1 cellular context compared by ENCODE assay signal in the genomic region with DNA sequence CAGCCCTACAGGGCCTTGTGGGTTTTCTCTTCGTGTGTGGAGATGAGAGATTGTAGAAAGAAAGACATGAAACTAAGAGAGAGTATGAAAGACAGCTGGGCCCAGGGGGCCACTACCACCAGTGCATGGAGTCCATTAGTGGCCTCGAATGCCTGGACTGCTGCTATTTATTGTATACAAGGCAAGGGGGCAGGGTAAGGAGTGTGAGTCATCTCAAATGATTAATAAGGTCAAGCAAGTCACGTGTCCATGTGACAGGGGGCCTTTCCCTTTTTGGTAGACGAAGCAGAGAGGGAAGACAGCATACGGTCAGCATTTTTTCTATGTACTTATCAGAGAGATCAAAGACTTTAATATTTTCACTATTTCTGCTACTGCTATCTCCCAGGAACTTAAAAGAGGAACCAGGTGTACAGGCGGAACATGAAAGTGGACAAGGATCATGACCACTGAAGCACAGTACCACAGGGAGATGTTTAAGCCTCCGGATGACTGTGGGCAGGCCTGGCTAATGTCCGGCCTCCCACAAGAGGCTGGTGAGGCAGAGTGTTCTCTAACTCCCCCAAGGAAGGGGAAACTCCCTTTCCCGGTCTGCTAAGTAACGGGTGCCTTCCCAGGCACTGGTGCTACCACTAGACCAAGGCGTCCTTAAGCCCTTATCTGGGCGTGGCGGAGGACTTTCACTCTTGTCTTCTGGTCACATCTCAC.
TF ChIP-seq lines count a peak whose summit lies in the region.

No MANE protein-coding gene starts in this region.

TF ChIP-seq in HepG2, 621 proteins besides CTCF, POLR2A, EP300 and RAD21 (continued from another document and continues in another):
- TF ChIP-seq, protein P1, sequence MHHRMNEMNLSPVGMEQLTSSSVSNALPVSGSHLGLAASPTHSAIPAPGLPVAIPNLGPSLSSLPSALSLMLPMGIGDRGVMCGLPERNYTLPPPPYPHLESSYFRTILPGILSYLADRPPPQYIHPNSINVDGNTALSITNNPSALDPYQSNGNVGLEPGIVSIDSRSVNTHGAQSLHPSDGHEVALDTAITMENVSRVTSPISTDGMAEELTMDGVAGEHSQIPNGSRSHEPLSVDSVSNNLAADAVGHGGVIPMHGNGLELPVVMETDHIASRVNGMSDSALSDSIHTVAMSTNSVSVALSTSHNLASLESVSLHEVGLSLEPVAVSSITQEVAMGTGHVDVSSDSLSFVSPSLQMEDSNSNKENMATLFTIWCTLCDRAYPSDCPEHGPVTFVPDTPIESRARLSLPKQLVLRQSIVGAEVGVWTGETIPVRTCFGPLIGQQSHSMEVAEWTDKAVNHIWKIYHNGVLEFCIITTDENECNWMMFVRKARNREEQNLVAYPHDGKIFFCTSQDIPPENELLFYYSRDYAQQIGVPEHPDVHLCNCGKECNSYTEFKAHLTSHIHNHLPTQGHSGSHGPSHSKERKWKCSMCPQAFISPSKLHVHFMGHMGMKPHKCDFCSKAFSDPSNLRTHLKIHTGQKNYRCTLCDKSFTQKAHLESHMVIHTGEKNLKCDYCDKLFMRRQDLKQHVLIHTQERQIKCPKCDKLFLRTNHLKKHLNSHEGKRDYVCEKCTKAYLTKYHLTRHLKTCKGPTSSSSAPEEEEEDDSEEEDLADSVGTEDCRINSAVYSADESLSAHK (CRISPR knock-in tag; IDR thresholded peaks at IDR 0.05; ENCODE audit: borderline replicate concordance), result no peak
- TF ChIP-seq ZNF674 (CRISPR knock-in tag; IDR thresholded peaks at IDR 0.05; ENCODE audit: low read depth) (no peak), ZNF543 (CRISPR knock-in tag; IDR thresholded peaks at IDR 0.05) (no peak), ZNF138 (CRISPR knock-in tag; IDR thresholded peaks at IDR 0.05; ENCODE audit: low read depth) (no peak), TFDP1 (CRISPR knock-in tag; IDR thresholded peaks at IDR 0.05; ENCODE audit: borderline replicate concordance) (peak; percentile 38; the same call in 1 of the 2 replicates), ZNF878 (CRISPR knock-in tag; IDR thresholded peaks at IDR 0.05) (no peak), SMARCE1 (IDR thresholded peaks at IDR 0.05; ENCODE audit: borderline replicate concordance) (no peak), NFATC3 (CRISPR knock-in tag; IDR thresholded peaks at IDR 0.05) (no peak), NFKBIZ (CRISPR knock-in tag; IDR thresholded peaks at IDR 0.05) (no peak), ZNF781 (CRISPR knock-in tag; IDR thresholded peaks at IDR 0.05; ENCODE audit: borderline replicate concordance, not compliant biosample characterization) (no peak), CHD2 (IDR thresholded peaks at IDR 0.05; ENCODE audit: low read depth, low read length) (no peak), ZNF382 (CRISPR knock-in tag; IDR thresholded peaks at IDR 0.05; ENCODE audit: borderline replicate concordance) (no peak), ASH2L (IDR thresholded peaks at IDR 0.05; ENCODE audit: insufficient read length, low read depth, low read length) (no peak), HNRNPLL (IDR thresholded peaks at IDR 0.05; ENCODE audit: low read depth, low read length, poor library complexity, severe bottlenecking) (no peak), SMAD1 (CRISPR knock-in tag; IDR thresholded peaks at IDR 0.05; ENCODE audit: borderline replicate concordance, low read depth) (no peak), SUZ12 (IDR thresholded peaks at IDR 0.05; ENCODE audit: low read depth, low read length) (no peak), ZFP36 (IDR thresholded peaks at IDR 0.05; ENCODE audit: borderline replicate concordance, low read depth, low read length, partially characterized antibody) (no peak), ZKSCAN1 (IDR thresholded peaks at IDR 0.05; ENCODE audit: low read length) (no peak), RBM22 (optimal IDR thresholded peaks at IDR 0.05; ENCODE audit: low read length) (no peak), PAF1 (CRISPR knock-in tag; IDR thresholded peaks at IDR 0.05) (no peak), ZNF235 (CRISPR knock-in tag; IDR thresholded peaks at IDR 0.05; ENCODE audit: borderline replicate concordance) (no peak), ZNF792 (CRISPR knock-in tag; IDR thresholded peaks at IDR 0.05) (peak; percentile 42; the same call in 1 of the 2 replicates), ZNF720 (CRISPR knock-in tag; IDR thresholded peaks at IDR 0.05) (no peak), ELK4 (CRISPR knock-in tag; IDR thresholded peaks at IDR 0.05; ENCODE audit: borderline replicate concordance) (no peak), KMT2B (CRISPR knock-in tag; IDR thresholded peaks at IDR 0.05) (no peak), ZNF644 (CRISPR knock-in tag; IDR thresholded peaks at IDR 0.05; ENCODE audit: low read depth) (no peak; the same call in 1 of the 2 replicates), HNRNPUL1 (IDR thresholded peaks at IDR 0.05; ENCODE audit: low read depth, low read length) (no peak), ISX (CRISPR knock-in tag; conservative IDR thresholded peaks at IDR 0.05) (no peak), THAP7 (CRISPR knock-in tag; IDR thresholded peaks at IDR 0.05) (no peak), ZNF430 (CRISPR knock-in tag; IDR thresholded peaks at IDR 0.05) (no peak), ZBTB34 (CRISPR knock-in tag; IDR thresholded peaks at IDR 0.05) (no peak), IRX3 (CRISPR knock-in tag; IDR thresholded peaks at IDR 0.05; ENCODE audit: borderline replicate concordance, low read depth) (no peak), ZSCAN9 (CRISPR knock-in tag; IDR thresholded peaks at IDR 0.05; ENCODE audit: borderline replicate concordance) (0 out of 2 replicates have a peak, but pooled peaks have one; percentile 29), CHCHD3 (CRISPR knock-in tag; IDR thresholded peaks at IDR 0.05) (no peak), CBX5 (CRISPR knock-in tag; IDR thresholded peaks at IDR 0.05; ENCODE audit: borderline replicate concordance) (no peak), ZNF546 (CRISPR knock-in tag; conservative IDR thresholded peaks at IDR 0.05) (no peak), ZNF18 (CRISPR knock-in tag; IDR thresholded peaks at IDR 0.05; ENCODE audit: insufficient replicate concordance) (peak; percentile 33)
- TF ChIP-seq, protein P2, sequence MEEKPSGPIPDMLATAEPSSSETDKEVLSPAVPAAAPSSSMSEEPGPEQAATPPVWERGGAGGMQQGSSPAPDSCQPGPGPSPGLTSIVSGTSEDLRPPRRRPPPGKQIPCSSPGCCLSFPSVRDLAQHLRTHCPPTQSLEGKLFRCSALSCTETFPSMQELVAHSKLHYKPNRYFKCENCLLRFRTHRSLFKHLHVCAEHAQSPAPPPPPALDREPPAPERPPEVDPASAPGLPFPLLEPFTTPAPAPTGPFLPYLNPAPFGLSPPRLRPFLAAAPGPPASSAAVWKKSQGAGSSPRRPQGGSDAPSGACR (CRISPR knock-in tag; IDR thresholded peaks at IDR 0.05), result no peak
- TF ChIP-seq, protein P3, sequence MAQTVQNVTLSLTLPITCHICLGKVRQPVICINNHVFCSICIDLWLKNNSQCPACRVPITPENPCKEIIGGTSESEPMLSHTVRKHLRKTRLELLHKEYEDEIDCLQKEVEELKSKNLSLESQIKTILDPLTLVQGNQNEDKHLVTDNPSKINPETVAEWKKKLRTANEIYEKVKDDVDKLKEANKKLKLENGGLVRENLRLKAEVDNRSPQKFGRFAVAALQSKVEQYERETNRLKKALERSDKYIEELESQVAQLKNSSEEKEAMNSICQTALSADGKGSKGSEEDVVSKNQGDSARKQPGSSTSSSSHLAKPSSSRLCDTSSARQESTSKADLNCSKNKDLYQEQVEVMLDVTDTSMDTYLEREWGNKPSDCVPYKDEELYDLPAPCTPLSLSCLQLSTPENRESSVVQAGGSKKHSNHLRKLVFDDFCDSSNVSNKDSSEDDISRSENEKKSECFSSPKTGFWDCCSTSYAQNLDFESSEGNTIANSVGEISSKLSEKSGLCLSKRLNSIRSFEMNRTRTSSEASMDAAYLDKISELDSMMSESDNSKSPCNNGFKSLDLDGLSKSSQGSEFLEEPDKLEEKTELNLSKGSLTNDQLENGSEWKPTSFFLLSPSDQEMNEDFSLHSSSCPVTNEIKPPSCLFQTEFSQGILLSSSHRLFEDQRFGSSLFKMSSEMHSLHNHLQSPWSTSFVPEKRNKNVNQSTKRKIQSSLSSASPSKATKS (CRISPR knock-in tag; IDR thresholded peaks at IDR 0.05), result no peak
- TF ChIP-seq, protein P4, sequence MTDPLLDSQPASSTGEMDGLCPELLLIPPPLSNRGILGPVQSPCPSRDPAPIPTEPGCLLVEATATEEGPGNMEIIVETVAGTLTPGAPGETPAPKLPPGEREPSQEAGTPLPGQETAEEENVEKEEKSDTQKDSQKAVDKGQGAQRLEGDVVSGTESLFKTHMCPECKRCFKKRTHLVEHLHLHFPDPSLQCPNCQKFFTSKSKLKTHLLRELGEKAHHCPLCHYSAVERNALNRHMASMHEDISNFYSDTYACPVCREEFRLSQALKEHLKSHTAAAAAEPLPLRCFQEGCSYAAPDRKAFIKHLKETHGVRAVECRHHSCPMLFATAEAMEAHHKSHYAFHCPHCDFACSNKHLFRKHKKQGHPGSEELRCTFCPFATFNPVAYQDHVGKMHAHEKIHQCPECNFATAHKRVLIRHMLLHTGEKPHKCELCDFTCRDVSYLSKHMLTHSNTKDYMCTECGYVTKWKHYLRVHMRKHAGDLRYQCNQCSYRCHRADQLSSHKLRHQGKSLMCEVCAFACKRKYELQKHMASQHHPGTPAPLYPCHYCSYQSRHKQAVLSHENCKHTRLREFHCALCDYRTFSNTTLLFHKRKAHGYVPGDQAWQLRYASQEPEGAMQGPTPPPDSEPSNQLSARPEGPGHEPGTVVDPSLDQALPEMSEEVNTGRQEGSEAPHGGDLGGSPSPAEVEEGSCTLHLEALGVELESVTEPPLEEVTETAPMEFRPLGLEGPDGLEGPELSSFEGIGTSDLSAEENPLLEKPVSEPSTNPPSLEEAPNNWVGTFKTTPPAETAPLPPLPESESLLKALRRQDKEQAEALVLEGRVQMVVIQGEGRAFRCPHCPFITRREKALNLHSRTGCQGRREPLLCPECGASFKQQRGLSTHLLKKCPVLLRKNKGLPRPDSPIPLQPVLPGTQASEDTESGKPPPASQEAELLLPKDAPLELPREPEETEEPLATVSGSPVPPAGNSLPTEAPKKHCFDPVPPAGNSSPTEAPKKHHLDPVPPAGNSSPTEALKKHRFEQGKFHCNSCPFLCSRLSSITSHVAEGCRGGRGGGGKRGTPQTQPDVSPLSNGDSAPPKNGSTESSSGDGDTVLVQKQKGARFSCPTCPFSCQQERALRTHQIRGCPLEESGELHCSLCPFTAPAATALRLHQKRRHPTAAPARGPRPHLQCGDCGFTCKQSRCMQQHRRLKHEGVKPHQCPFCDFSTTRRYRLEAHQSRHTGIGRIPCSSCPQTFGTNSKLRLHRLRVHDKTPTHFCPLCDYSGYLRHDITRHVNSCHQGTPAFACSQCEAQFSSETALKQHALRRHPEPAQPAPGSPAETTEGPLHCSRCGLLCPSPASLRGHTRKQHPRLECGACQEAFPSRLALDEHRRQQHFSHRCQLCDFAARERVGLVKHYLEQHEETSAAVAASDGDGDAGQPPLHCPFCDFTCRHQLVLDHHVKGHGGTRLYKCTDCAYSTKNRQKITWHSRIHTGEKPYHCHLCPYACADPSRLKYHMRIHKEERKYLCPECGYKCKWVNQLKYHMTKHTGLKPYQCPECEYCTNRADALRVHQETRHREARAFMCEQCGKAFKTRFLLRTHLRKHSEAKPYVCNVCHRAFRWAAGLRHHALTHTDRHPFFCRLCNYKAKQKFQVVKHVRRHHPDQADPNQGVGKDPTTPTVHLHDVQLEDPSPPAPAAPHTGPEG (CRISPR knock-in tag; IDR thresholded peaks at IDR 0.05), result 0 out of 2 replicates have a peak, but pooled peaks have one; percentile 24
